ENCODE assay signal across 8 cellular contexts in the genomic region with DNA sequence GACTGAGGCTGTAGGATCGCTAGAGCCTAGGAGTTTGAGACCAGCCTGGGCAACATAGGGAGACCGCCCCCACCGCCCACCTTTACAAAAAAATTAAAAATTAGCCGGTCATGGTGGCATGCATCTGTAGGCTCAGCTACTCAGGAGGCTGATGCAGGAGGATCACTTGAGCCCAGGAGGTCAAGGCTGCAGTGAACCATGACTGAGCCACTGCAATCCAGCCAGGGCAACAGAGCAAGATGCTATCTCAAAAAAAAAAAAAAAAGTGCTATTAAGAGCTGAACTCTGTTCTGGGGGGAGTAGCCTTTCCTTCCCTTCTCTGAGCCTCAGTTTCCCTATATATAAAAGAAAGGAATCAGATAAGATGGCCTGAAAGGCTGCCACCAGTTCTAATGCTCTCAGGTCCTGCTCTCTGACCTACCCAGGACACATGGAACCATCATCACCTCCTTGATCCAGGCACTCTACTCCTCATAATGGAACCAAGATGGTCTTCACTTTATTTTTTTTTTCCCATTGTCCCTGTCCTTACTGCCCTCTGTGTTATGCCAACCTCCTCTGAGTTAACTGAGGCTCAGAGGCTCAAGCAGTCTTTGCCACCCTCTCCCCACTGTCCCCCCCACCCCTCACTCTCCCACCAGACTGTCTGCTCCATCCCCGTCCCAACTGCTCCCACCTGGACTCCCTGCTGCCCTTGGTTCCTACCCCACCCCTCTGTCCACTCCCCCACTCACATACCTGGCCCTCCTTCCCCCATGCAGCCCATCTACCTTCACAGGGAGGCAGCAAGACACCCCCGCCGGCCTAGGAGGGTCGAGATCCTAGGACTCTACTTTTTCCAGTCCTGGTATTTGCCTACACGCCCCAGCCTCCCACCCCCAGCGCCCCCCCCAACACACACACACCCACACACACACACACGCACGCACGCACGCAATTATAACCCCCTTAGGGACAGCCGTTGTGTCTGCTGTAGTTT. TPM values are rescaled to one million over a fixed set of nuclear protein-coding genes. Genes with fewer than 3 reads are reported as not detected.
DNase-seq lines count a peak whose midpoint lies in the region; ATAC-seq and TF ChIP-seq lines count a peak whose summit lies in the region.

No MANE protein-coding gene starts in this region.

- peaks cover 6% of the 10 kb centered on the region for H3K27me3 ChIP-seq in H7 (ENCODE audit: control insufficient read depth, insufficient read depth, low read length)

- TF ChIP-seq CTCF in VCaP (conservative IDR thresholded peaks at IDR 0.05) (no peak), foreskin fibroblast (IDR thresholded peaks at IDR 0.05; ENCODE audit: low read depth, low read length) (no peak)

- in situ Hi-C loops in G401 (cut with HindIII; ENCODE audit: low sequenced_read_pairs), result no loop called here

- no peak for ATAC-seq in GM21390 (IDR thresholded peaks at IDR 0.05; ENCODE audit: unreplicated experiment)

- H3K27ac ChIP-seq in VCaP (peak overlapping the region; percentile 82), skin epidermis (peak overlapping the region; percentile 39 to 98 (median 85))

- DNase-seq in H7 (peak; percentile 30), foreskin fibroblast (no peak), NCI-H774 (lab: John Stamatoyannopoulos, UW) (no peak), dedifferentiated amniotic fluid mesenchymal stem cell (ENCODE audit: extremely low spot score) (no peak), G401 (ENCODE audit: low spot score) (no peak)

- H3K4me3 ChIP-seq in H7 (ENCODE audit: insufficient read depth, low read depth, low read length) (no peak overlapping the region; the same call in 1 of the 2 replicates), foreskin fibroblast (ENCODE audit: low read depth in 1 of 2, low read length in 2 of 2) (peak overlapping the region; percentile 41 to 63), skin epidermis (peak overlapping the region in 6 of 7 experiments; percentile 29 to 51 (median 34))

- H3K36me3 ChIP-seq in H7 (replicated peaks; ENCODE audit: control insufficient read depth, insufficient read depth, low read length), result no peaks in the 10 kb centered on the region

RNA-seq across cellular contexts. Expression of a gene that starts 23.8 kb away (rescaled TPM):
- total RNA-seq in H7 (2014; rRNA removed; shearing (Covaris generic)), result 62.6 and 74.3 TPM in 2 replicates
- total RNA-seq in G401 (2014; rRNA removed; shearing (Covaris generic)), result 18.0 and 39.6 TPM in 2 replicates

RNA-seq across cellular contexts. Expression of a gene that starts 40.5 kb away (rescaled TPM):
- 0.07 TPM in 1 of 2 replicates, not detected in the other for total RNA-seq in H7 (2014; rRNA removed; shearing (Covaris generic))
- total RNA-seq in G401 (2014; rRNA removed; shearing (Covaris generic)), result not detected in 2 replicates

RNA-seq across cellular contexts. Expression of a gene that starts 47.3 kb away (rescaled TPM):
- not detected in 2 replicates for total RNA-seq in H7 (2014; rRNA removed; shearing (Covaris generic))
- total RNA-seq in G401 (2014; rRNA removed; shearing (Covaris generic)), result not detected in 2 replicates

RNA-seq across cellular contexts. Expression of a gene that starts 52.3 kb away (rescaled TPM):
- not detected in 2 replicates for total RNA-seq in H7 (2014; rRNA removed; shearing (Covaris generic))
- total RNA-seq in G401 (2014; rRNA removed; shearing (Covaris generic)), result not detected in 2 replicates
